3 cellular contexts compared by ENCODE assay signal in the genomic region with DNA sequence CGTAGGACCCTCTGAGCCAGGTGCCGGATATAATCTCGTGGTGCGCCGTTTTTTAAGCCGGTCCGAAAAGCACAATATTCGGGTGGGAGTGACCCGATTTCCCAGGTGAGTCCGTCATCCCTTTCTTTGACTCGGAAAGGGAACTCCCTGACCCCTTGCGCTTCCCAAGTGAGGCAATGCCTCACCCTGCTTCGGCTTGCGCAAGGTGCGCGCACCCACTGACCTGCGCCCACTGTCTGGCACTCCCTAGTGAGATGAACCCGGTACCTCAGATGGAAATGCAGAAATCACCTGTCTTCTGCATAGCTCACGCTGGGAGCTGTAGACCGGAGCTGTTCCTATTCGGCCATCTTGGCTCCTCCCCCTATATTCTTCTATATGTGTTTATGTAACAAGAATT. TPM values are rescaled to one million over a fixed set of nuclear protein-coding genes. Genes with fewer than 3 reads are reported as not detected.
"Had no signal": no experiment of that assay in that cellular context is flagged by ENCODE, and none has a peak within 500 bp of the region (broad histone marks: within the 10 kb centered on the region; RNA-seq: fewer than 3 reads in every experiment).

No MANE protein-coding gene starts in this region.

RNA-seq across cellular contexts. Expression of a gene that starts 45.2 kb away (rescaled TPM):
- total RNA-seq: activated CD4-positive, alpha-beta T cell treated with anti-CD3 and anti-CD28 coated beads, Interleukin-2, amount 10 ng/mL, durations not matched to agents 7 days and 5 days; ascending aorta; T-helper 17 cell had no signal
